ENCODE assay signal across 23 cellular contexts in the genomic region with DNA sequence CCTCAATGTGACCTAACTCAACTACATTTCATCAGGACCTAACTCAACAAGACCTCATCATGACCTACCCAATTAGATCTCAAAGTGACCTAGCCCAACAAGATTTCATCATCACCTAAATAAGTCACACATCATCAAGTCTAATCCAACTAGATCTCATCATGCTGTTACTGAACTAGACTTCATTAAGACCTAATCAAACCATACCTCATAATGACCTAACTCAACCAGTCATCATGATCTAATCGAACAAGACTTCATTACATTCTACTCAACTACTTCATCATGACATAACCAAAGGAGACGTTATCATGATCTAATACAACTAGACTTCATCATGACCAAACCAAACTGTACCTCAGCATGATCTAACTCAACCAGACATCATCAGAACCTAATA.
"Had no signal": no experiment of that assay in that cellular context is flagged by ENCODE, and none has a peak within 500 bp of the region (broad histone marks: within the 10 kb centered on the region; RNA-seq: fewer than 3 reads in every experiment).

No MANE protein-coding gene starts in this region.

- H3K4me1 Mint-ChIP-seq: T-cell had no signal

- ATAC-seq: T-cell had no signal

- H3K4me3 Mint-ChIP-seq: T-cell; T-helper 1 cell treated with Interleukin-12 subunit alpha and Interleukin-12 subunit beta and Interleukin-4 antibody, amounts not matched to agents 30 μg/mL and 1 μg/mL, for 36 hours had no signal

- H3K9me3 ChIP-seq: SK-N-SH had no signal

- H3K4me2 ChIP-seq: SK-N-SH had no signal

- FAIRE-seq: HTR-8/SVneo, RCC 7860 had no signal

- DNase-seq: MV-4-11, NCI-H1048, NCI-H1105, NCI-H1417, NCI-H1436 treated with DMSO at 0.1 percent for 48 hours, NCI-H1694 treated with DMSO at 0.1 percent for 48 hours, NCI-H1930, NCI-H2081, NCI-H2107, NCI-H2227 treated with DMSO at 0.1 percent for 48 hours, NCI-H510A, NCI-H524 treated with DMSO at 0.1 percent for 48 hours, NCI-H69, NCI-H774, SHP77, SK-N-SH, SW 1271, T-cell had no signal

- H3K9ac ChIP-seq: SK-N-SH had no signal

- H3K27ac Mint-ChIP-seq: T-cell; T-helper 1 cell treated with Interleukin-12 subunit alpha and Interleukin-12 subunit beta and Interleukin-4 antibody, amounts not matched to agents 30 μg/mL and 1 μg/mL, for 36 hours had no signal

- H3K27me3 Mint-ChIP-seq: T-cell had no signal

- H3K27ac ChIP-seq: HL-60, RWPE1 had no signal
